Comparison of ENCODE assay signal across 12 cellular contexts in the genomic region with DNA sequence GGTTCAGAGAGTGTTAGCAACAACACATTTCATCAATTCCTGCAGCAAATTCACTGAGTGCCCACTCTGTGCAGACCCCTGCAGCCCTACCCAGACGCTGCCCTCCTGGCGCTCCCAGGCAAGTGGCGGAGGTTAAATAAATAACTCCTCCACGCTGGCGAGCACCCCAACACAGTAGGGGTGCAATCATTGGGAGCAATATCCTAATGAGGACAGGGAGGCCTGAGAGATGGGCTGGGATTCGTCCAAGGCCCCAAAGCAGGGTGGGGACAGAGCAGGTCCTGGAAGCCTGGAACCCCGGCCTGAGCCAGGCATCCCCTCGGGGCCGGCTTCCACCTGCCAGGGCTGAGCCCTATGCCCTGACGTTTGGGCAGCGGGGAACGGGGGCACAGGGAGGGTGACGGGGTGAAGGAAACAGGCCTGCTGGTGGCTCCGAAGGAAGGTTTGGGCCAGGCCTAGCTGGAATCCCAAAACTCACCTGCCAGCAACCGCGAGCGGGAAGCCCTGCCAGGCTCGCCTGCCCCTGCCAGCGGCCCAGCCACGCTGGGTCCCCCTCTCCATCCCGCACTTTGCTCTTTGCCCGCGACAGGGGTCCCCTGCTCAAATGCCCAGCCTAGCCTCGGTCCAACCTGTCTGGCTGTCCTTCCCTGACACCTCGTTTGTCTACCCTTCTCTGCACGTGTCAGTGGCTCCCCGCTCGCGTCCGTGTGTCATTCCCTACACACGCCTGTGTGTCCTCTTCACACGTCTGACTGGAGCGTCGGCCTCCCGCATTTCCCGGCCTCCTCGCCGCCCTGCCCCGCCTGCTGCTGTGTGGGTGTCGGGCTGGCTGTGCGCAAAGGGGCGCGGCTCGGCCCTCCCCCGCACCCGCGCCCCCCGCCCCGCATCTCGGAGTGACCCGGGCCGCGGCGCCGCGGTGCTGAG. TPM values are rescaled to one million over a fixed set of nuclear protein-coding genes. Genes with fewer than 3 reads are reported as not detected.
A peak's percentile ranks its signal among the peaks of the same experiment; 100 is the strongest.
DNase-seq lines count a peak whose midpoint lies in the region; ATAC-seq and TF ChIP-seq lines count a peak whose summit lies in the region.
"Had no signal": no experiment of that assay in that cellular context is flagged by ENCODE, and none has a peak within 500 bp of the region (broad histone marks: within the 10 kb centered on the region; RNA-seq: fewer than 3 reads in every experiment).

No MANE protein-coding gene starts in this region.

- H3K27me3 ChIP-seq in A673 (replicated peaks; ENCODE audit: insufficient read depth, low read depth, low read length, poor library complexity) (peaks cover 69% of the 10 kb centered on the region), HUES48 (ENCODE audit: control insufficient read depth, insufficient read depth, low read length) (peaks cover 85% of the 10 kb centered on the region)
- peaks cover 29% of the 10 kb centered on the region for H3K27me3 ChIP-seq in effector memory CD4-positive, alpha-beta T cell (replicated peaks; ENCODE audit: control insufficient read depth, insufficient read depth, low read length, poor library complexity, severe bottlenecking)

- ATAC-seq in mucosa of descending colon (peak; percentile 33), HG02759 (IDR thresholded peaks at IDR 0.05; ENCODE audit: unreplicated experiment) (no peak), HG02884 (IDR thresholded peaks at IDR 0.05; ENCODE audit: unreplicated experiment) (no peak)
- ATAC-seq: stimulated activated memory B cell treated with anti-CD40 and anti-IgM and Interleukin-4, amounts not matched to agents 10 μg/mL and 1 μg/mL and 100 μg/mL, for 72 hours had no signal

- H3K27ac ChIP-seq in A673 (ENCODE audit: low read depth, low read length, poor library complexity, severe bottlenecking) (no peak overlapping the region), HUES48 (ENCODE audit: low read depth, low read length) (no peak overlapping the region)
- H3K27ac ChIP-seq in effector memory CD4-positive, alpha-beta T cell (ENCODE audit: insufficient read depth, low read length, poor library complexity, severe bottlenecking): no peak overlapping the region
- H3K27ac ChIP-seq: HL-60 had no signal

- CTCF ChIA-PET in A673 (lab: Charles Lee): no interaction called here

- no peak overlapping the region for H3K9ac ChIP-seq in HUES48 (ENCODE audit: low read depth, low read length)

- intact Hi-C loops in A673 (cut with micrococcal nuclease; ENCODE audit: unreplicated experiment) (no loop called here), mucosa of descending colon (cut with DNase I, micrococcal nuclease) (no loop called here)

- H3K9me3 ChIP-seq in A673 (ENCODE audit: low read depth, low read length, poor library complexity, severe bottlenecking) (no peaks in the 10 kb centered on the region), HUES48 (ENCODE audit: control insufficient read depth, insufficient read depth, low read length) (no peaks in the 10 kb centered on the region), mucosa of descending colon (no peaks in the 10 kb centered on the region)
- no peaks in the 10 kb centered on the region for H3K9me3 ChIP-seq in effector memory CD4-positive, alpha-beta T cell (ENCODE audit: control insufficient read depth, low read length)

- H3K4me3 ChIP-seq in A673 (ENCODE audit: low read depth, low read length, poor library complexity, severe bottlenecking) (peak overlapping the region; percentile 26), HUES48 (ENCODE audit: low read depth, low read length) (peak overlapping the region; percentile 59), mucosa of descending colon (no peak overlapping the region)
- H3K4me3 ChIP-seq in effector memory CD4-positive, alpha-beta T cell (ENCODE audit: insufficient read depth, low read depth, low read length, poor library complexity, severe bottlenecking): peak overlapping the region; percentile 21

- no peak for DNase-seq in A673 (ENCODE audit: low spot score)
- no peak for DNase-seq in effector memory CD4-positive, alpha-beta T cell
- peak in 1 of 3 donors; percentile 7 for DNase-seq in mucosa of descending colon
- no peak for DNase-seq in superior temporal gyrus (ENCODE audit: extremely low spot score)
- no peak for DNase-seq in effector CD8-positive, alpha-beta T cell (lab: John Stamatoyannopoulos, UW)
- DNase-seq: hippocampal formation, T-helper 9 cell had no signal

- POLR2A ChIA-PET in A673 (lab: Charles Lee; ENCODE audit: low non-redundant PET): no interaction called here

- H3K4me1 ChIP-seq in A673 (ENCODE audit: insufficient read depth, low read length, poor library complexity, severe bottlenecking): no peaks in the 10 kb centered on the region
- peaks cover 14% of the 10 kb centered on the region for H3K4me1 ChIP-seq in HUES48 (ENCODE audit: control insufficient read depth, insufficient read depth, low read length)
- H3K4me1 ChIP-seq in effector memory CD4-positive, alpha-beta T cell (ENCODE audit: control insufficient read depth, insufficient read depth, low read length, poor library complexity, severe bottlenecking): peaks cover 11% of the 10 kb centered on the region
- peaks cover 15% of the 10 kb centered on the region for H3K4me1 ChIP-seq in mucosa of descending colon (ENCODE audit: low read depth)

- BruUV-seq in A673 (replicated peaks; lab: Mats Ljungman, UMichigan): no TSS peak

- H3K36me3 ChIP-seq in A673 (ENCODE audit: insufficient read depth, low read length, poor library complexity, severe bottlenecking) (no peaks in the 10 kb centered on the region), HUES48 (ENCODE audit: control insufficient read depth, insufficient read depth, low read length) (no peaks in the 10 kb centered on the region), mucosa of descending colon (ENCODE audit: low read depth) (no peaks in the 10 kb centered on the region)
- no peaks in the 10 kb centered on the region for H3K36me3 ChIP-seq in effector memory CD4-positive, alpha-beta T cell (ENCODE audit: control insufficient read depth, insufficient read depth, low read length)

- TF ChIP-seq CTCF in A673 (conservative IDR thresholded peaks at IDR 0.05; ENCODE audit: low read depth, low read length) (no peak), mucosa of descending colon (IDR thresholded peaks at IDR 0.05) (no peak)

RNA-seq across cellular contexts. Expression of gene BEAN1, which starts 0.7 kb away (rescaled TPM):
- not detected in 2 replicates for total RNA-seq in A673 (2021)
- under 1 TPM in 1 of 3 donors, not detected in 2; 0.22 TPM for total RNA-seq in mucosa of descending colon

RNA-seq across cellular contexts. Expression of gene CDH5, which starts 59.9 kb away (rescaled TPM):
- 0.09 and 0.26 TPM in 2 replicates for total RNA-seq in A673 (2021)
- total RNA-seq in mucosa of descending colon: 10 to 100 TPM in 2 of 3 donors, 1 to 10 TPM in 1; 5.5 to 17.0 (median 10.2) TPM
